ENCODE assay signal across 31 cellular contexts in genomic region chr18:23880931-23881330, GRCh38.
"Had no signal": no experiment of that assay in that cellular context is flagged by ENCODE, and none has a peak within 500 bp of the region (broad histone marks: within the 10 kb centered on the region; RNA-seq: fewer than 3 reads in every experiment).

No MANE protein-coding gene starts in this region.

- H3K9me3 ChIP-seq: adrenal gland, body of pancreas, gastrocnemius medialis, heart left ventricle had no signal

- H3K4me1 ChIP-seq: gastrocnemius medialis had no signal

- ATAC-seq: activated CD4-positive, alpha-beta T cell treated with anti-CD3 and anti-CD28 coated beads for 36 hours; activated CD8-positive, alpha-beta memory T cell treated with anti-CD3 and anti-CD28 coated beads, Interleukin-2, amount 10 ng/mL, durations not matched to agents 7 days and 5 days; activated CD8-positive, alpha-beta T cell treated with anti-CD3 and anti-CD28 coated beads, Interleukin-2, amount 10 ng/mL, durations not matched to agents 7 days and 5 days; activated naive CD8-positive, alpha-beta T cell treated with anti-CD3 and anti-CD28 coated beads, Interleukin-2, amount 50 U/mL, for 24 hours; effector memory CD8-positive, alpha-beta T cell; gastrocnemius medialis; T-helper 17 cell had no signal

- H3K4me3 ChIP-seq: adrenal gland, body of pancreas, cardiac muscle cell, coronary artery, dorsolateral prefrontal cortex, gastrocnemius medialis, heart left ventricle had no signal

- DNase-seq: activated B cell treated with CpG ODN at 0.5 μM for 24 hours; activated CD4-positive, alpha-beta memory T cell treated with anti-CD3 and anti-CD28 coated beads for 36 hours; activated CD4-positive, alpha-beta T cell treated with anti-CD3 and anti-CD28 coated beads for 36 hours; activated CD4-positive, alpha-beta T cell treated with anti-CD3 and anti-CD28 coated beads, Interleukin-2, amount 10 ng/mL, durations not matched to agents 24 days and 14 days; activated CD4-positive, CD25-positive, alpha-beta regulatory T cell treated with anti-CD3 and anti-CD28 coated beads, Interleukin-2, amount 50 U/mL, for 72 hours; activated CD8-positive, alpha-beta memory T cell treated with anti-CD3 and anti-CD28 coated beads, Interleukin-2, amount 10 ng/mL, durations not matched to agents 7 days and 5 days; activated CD8-positive, alpha-beta memory T cell treated with anti-CD3 and anti-CD28 coated beads, Interleukin-2, amount 50 U/mL, for 4 hours; activated CD8-positive, alpha-beta T cell treated with anti-CD3 and anti-CD28 coated beads, Interleukin-2, amount 10 ng/mL, durations not matched to agents 7 days and 5 days; activated effector memory CD4-positive, alpha-beta T cell treated with anti-CD3 and anti-CD28 coated beads, Interleukin-2, amount 50 U/mL, for 16 hours; activated naive CD4-positive, alpha-beta T cell treated with anti-CD3 and anti-CD28 coated beads for 36 hours; activated naive CD8-positive, alpha-beta T cell treated with anti-CD3 and anti-CD28 coated beads for 36 hours; activated naive CD8-positive, alpha-beta T cell treated with anti-CD3 and anti-CD28 coated beads, Interleukin-2, amount 50 U/mL, for 24 hours; activated T-cell treated with anti-CD3 and anti-CD28 coated beads, Interleukin-2, amount 50 U/mL, for 1 hour; activated T-cell treated with anti-CD3 and anti-CD28 coated beads, Interleukin-2, amount 50 U/mL, for 48 hours; adrenal gland; amygdala; aorta; body of pancreas; central memory CD4-positive, alpha-beta T cell; dorsolateral prefrontal cortex; effector memory CD8-positive, alpha-beta T cell; foreskin fibroblast; gastrocnemius medialis; glutamatergic neuron; heart left ventricle; T-helper 1 cell; T-helper 17 cell; T1000; WERI-Rb-1 had no signal

- H3K27ac ChIP-seq: adrenal gland, cardiac muscle cell, coronary artery, dorsolateral prefrontal cortex, gastrocnemius medialis, heart left ventricle, WERI-Rb-1 had no signal

- H3K27me3 ChIP-seq: adrenal gland, body of pancreas, cardiac muscle cell, dorsolateral prefrontal cortex, gastrocnemius medialis, heart left ventricle had no signal

- H3K36me3 ChIP-seq: adrenal gland, cardiac muscle cell, gastrocnemius medialis, WERI-Rb-1 had no signal
